18 cellular contexts compared by ENCODE assay signal in genomic region chr15:85100186-85100937, GRCh38.
DNase-seq lines count a peak whose midpoint lies in the region; ATAC-seq and TF ChIP-seq lines count a peak whose summit lies in the region.
"Had no signal": no experiment of that assay in that cellular context is flagged by ENCODE, and none has a peak within 500 bp of the region (broad histone marks: within the 10 kb centered on the region; RNA-seq: fewer than 3 reads in every experiment).

No MANE protein-coding gene starts in this region.

- DNase-seq in GF-D8 (lab: John Stamatoyannopoulos, UW), result peak; percentile 63
- DNase-seq in T-cell, result peak in 13 of 34 experiments; percentile 4 to 22 (median 10)
- DNase-seq in immature natural killer cell, result peak in 2 of 3 donors; percentile 3 to 15
- no peak for DNase-seq in coronary artery (ENCODE audit: low spot score)
- DNase-seq: aorta, heart right ventricle, mammary epithelial cell, NCI-H2107, ovary, PC-3 had no signal

- peaks cover 20% of the 10 kb centered on the region for H3K36me3 Mint-ChIP-seq in T-cell
- peaks cover 3 to 30% (median 12%) of the 10 kb centered on the region in 3 donors for H3K36me3 Mint-ChIP-seq in immature natural killer cell

- POLR2A ChIA-PET in T-cell (lab: Charles Lee), result no interaction called here

- H3K4me1 ChIP-seq in BLaER1, result peaks cover 7% of the 10 kb centered on the region; the same call in 1 of the 2 replicates
- H3K4me1 ChIP-seq: heart right ventricle had no signal

- CTCF ChIA-PET in T-cell (lab: Charles Lee), result interaction anchor here in 1 of 2 donors (0.6 kb wide), 1 partner anchor 382 kb away, joined by 3 read pairs; no protein-coding TSS in a partner anchor

- no peaks in the 10 kb centered on the region for H4K20me1 ChIP-seq in BLaER1
- H4K20me1 ChIP-seq: BLaER1 treated with 17β-estradiol and CSF1 and Interleukin-3, amounts not matched to agents 10 nM and 100 nM had no signal

- no peaks in the 10 kb centered on the region for H3K9me3 ChIP-seq in BLaER1
- H3K9me3 ChIP-seq: BLaER1 treated with 17β-estradiol and CSF1 and Interleukin-3, amounts not matched to agents 10 nM and 100 nM; heart right ventricle; ovary had no signal

- H3K9ac ChIP-seq in BLaER1, result no peak overlapping the region
- H3K9ac ChIP-seq: BLaER1 treated with 17β-estradiol and CSF1 and Interleukin-3, amounts not matched to agents 10 nM and 100 nM had no signal

- H3K27me3 Mint-ChIP-seq in T-cell, result no peaks in the 10 kb centered on the region
- H3K27me3 Mint-ChIP-seq in immature natural killer cell (ENCODE audit: low read depth in 3 of 3), result peaks cover 0 to 1% (median 0%) of the 10 kb centered on the region in 3 donors
- H3K27me3 Mint-ChIP-seq: stimulated activated memory B cell treated with anti-CD40 and anti-IgM and Interleukin-4, amounts not matched to agents 10 μg/mL and 1 μg/mL and 100 μg/mL, for 72 hours had no signal

- H3K36me3 ChIP-seq in BLaER1, result peaks cover 21% of the 10 kb centered on the region
- H3K36me3 ChIP-seq: ovary had no signal

- no peaks in the 10 kb centered on the region for H3K27me3 ChIP-seq in BLaER1
- H3K27me3 ChIP-seq: BLaER1 treated with 17β-estradiol and CSF1 and Interleukin-3, amounts not matched to agents 10 nM and 100 nM; heart right ventricle; ovary had no signal

- peaks cover 4 to 6% (median 4%) of the 10 kb centered on the region in 3 donors for H3K4me1 Mint-ChIP-seq in T-cell
- H3K4me1 Mint-ChIP-seq in immature natural killer cell, result peaks cover 0 to 4% of the 10 kb centered on the region in 2 donors
- H3K4me1 Mint-ChIP-seq: stimulated activated memory B cell treated with anti-CD40 and anti-IgM and Interleukin-4, amounts not matched to agents 10 μg/mL and 1 μg/mL and 100 μg/mL, for 72 hours had no signal

- no peak for TF ChIP-seq CTCF in coronary artery (IDR thresholded peaks at IDR 0.05)

- H3K4me3 ChIP-seq in BLaER1 (no peak overlapping the region), coronary artery (no peak overlapping the region)
- H3K4me3 ChIP-seq: BLaER1 treated with 17β-estradiol and CSF1 and Interleukin-3, amounts not matched to agents 10 nM and 100 nM; heart right ventricle; ovary had no signal

- no peaks in the 10 kb centered on the region for H3K9me3 Mint-ChIP-seq in T-cell
- H3K9me3 Mint-ChIP-seq in immature natural killer cell, result no peaks in the 10 kb centered on the region
- H3K9me3 Mint-ChIP-seq: stimulated activated memory B cell treated with anti-CD40 and anti-IgM and Interleukin-4, amounts not matched to agents 10 μg/mL and 1 μg/mL and 100 μg/mL, for 72 hours; T-helper 2 cell treated with Interferon-gamma antibody and Interleukin-4, amounts not matched to agents 5 μg/mL and 100 μg/mL, for 36 hours had no signal

- 0 out of 2 replicates have a peak overlapping the region, but pooled peaks have one; percentile 4 for H3K4me2 ChIP-seq in BLaER1

- H3K27ac ChIP-seq in BLaER1, result no peak overlapping the region
- H3K27ac ChIP-seq in coronary artery, result no peak overlapping the region
- H3K27ac ChIP-seq: BLaER1 treated with 17β-estradiol and CSF1 and Interleukin-3, amounts not matched to agents 10 nM and 100 nM; heart right ventricle; ovary had no signal

- ATAC-seq in T-cell (replicated peaks in 1 of 4) (peak in 3 of 4 experiments; percentile 28 to 88 (median 70)), HG03354 (IDR thresholded peaks at IDR 0.05; ENCODE audit: poor library complexity, severe bottlenecking, unreplicated experiment) (no peak), HG02763 (IDR thresholded peaks at IDR 0.05; ENCODE audit: unreplicated experiment) (no peak), HG03571 (IDR thresholded peaks at IDR 0.05; ENCODE audit: unreplicated experiment) (no peak)
- ATAC-seq: heart right ventricle; HepG2; PC-3; stimulated activated memory B cell treated with anti-CD40 and anti-IgM and Interleukin-4, amounts not matched to agents 10 μg/mL and 1 μg/mL and 100 μg/mL, for 72 hours had no signal

- H3K4me3 Mint-ChIP-seq in T-cell, result no peak overlapping the region
- H3K4me3 Mint-ChIP-seq in immature natural killer cell, result no peak overlapping the region
- H3K4me3 Mint-ChIP-seq: stimulated activated memory B cell treated with anti-CD40 and anti-IgM and Interleukin-4, amounts not matched to agents 10 μg/mL and 1 μg/mL and 100 μg/mL, for 72 hours; T-helper 2 cell treated with Interferon-gamma antibody and Interleukin-4, amounts not matched to agents 5 μg/mL and 100 μg/mL, for 36 hours had no signal

- H3K27ac Mint-ChIP-seq in T-cell, result no peak overlapping the region
- H3K27ac Mint-ChIP-seq in immature natural killer cell, result no peak overlapping the region
- H3K27ac Mint-ChIP-seq: stimulated activated memory B cell treated with anti-CD40 and anti-IgM and Interleukin-4, amounts not matched to agents 10 μg/mL and 1 μg/mL and 100 μg/mL, for 72 hours; T-helper 2 cell treated with Interferon-gamma antibody and Interleukin-4, amounts not matched to agents 5 μg/mL and 100 μg/mL, for 36 hours had no signal

Comparison
In these comparisons a context has a peak if more than half of its experiments do, and no peak if none do; other contexts are left out.
1. ATAC-seq: peak in T-cell (3 of 4); none in HG03354 (single experiment), HG02763 (single experiment) and HG03571 (single experiment).